ENCODE assay signal across 1 cellular context in the genomic region with DNA sequence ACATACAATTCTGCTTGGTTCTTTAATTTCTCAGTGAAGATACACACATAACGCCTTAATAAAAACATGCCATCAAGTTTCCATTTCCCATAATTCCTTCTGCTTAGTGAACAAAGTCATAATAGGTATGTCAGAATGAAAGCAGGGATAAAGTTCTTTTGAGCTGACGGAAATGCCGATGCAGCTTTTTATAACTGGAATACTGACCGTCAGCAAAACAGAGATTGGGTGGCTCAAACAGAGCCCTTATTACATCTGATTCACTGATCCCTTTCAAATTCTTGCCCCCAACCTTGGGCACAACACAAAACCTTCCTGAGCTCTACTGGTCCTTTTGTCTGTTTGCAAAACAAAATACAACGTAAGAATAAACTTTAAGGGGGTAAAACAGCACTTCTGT.
TF ChIP-seq lines count a peak whose summit lies in the region.

No MANE protein-coding gene starts in this region.

TF ChIP-seq in IMR-90, 13 proteins besides CTCF, POLR2A, EP300 and RAD21:
- TF ChIP-seq MAZ (IDR thresholded peaks at IDR 0.05; ENCODE audit: borderline replicate concordance, low read depth, low read length) (no peak), MAFK (IDR thresholded peaks at IDR 0.05; ENCODE audit: low read depth, low read length) (peak; percentile 77)
TF ChIP-seq in IMR-90: peak in this region for 1.
